ENCODE assay signal across 13 cellular contexts in the genomic region with DNA sequence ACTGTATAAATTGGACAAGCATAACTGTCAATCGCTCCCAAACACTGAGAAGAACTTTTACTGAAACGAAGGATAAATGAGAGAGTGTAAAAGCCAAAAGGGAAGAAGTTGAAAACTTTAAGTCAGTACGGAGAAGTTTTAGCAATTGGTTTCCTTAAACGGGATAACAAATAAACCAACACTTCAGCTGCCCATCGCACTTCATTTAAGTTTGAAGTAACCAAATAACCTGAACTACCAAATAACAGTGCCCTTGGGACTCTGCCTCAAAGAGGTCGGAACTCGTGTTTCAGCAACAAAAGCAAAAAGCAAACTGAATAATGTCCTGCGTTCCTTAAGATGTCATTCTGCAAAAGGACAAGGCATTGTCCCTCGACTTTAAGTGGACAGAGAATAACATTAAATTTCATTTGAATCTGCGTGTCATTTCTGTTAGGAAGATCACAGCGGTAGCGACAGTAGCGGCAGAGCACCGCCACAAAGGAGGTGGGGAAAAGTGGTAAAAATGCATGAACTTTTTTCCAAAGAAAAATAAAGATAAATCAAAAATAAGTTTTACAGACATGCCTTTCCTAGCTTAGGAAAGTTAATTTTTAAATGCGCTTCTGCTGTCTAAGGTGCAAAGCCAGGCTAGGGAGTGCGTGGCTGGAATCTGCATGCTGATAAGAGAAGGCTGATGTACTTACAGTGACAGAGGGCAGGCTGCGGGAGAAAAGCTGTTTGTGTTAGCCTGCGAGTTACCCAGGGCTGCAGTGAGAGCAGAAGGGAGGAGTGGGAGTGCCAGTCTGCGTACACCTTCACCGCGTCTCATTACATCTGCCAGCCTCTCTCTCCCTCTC.
DNase-seq lines count a peak whose midpoint lies in the region; ATAC-seq, FAIRE-seq and TF ChIP-seq lines count a peak whose summit lies in the region.
"Had no signal": no experiment of that assay in that cellular context is flagged by ENCODE, and none has a peak within 500 bp of the region (broad histone marks: within the 10 kb centered on the region; RNA-seq: fewer than 3 reads in every experiment).

No MANE protein-coding gene starts in this region.

- no peak overlapping the region for H3K4me2 ChIP-seq in endothelial cell of umbilical vein (ENCODE audit: insufficient read depth, low read length)

- peaks cover 0 to 96% (median 5%) of the 10 kb centered on the region in 9 donors for H3K27me3 ChIP-seq in heart left ventricle
- peaks cover 48 to 83% of the 10 kb centered on the region in 2 experiments for H3K27me3 ChIP-seq in endothelial cell of umbilical vein (ENCODE audit: control insufficient read depth in 2 of 2, insufficient read depth in 2 of 2, low read length in 2 of 2)

- dilution Hi-C loops in endothelial cell of umbilical vein (cut with MboI; ENCODE audit: extremely low pct_ligation_motif_present, low sequenced_read_pairs): no loop called here

- H3K27ac Mint-ChIP-seq in stimulated activated naive B cell treated with anti-CD40 and anti-IgM and Interleukin-4, amounts not matched to agents 10 μg/mL and 1 μg/mL and 100 μg/mL, for 72 hours: peak overlapping the region; percentile 77
- H3K27ac Mint-ChIP-seq: activated naive CD4-positive, alpha-beta T cell treated with anti-CD3 and anti-CD28 coated beads for 36 hours had no signal

- peak in 1 of 5 donors; percentile 30 for DNase-seq in heart left ventricle
- DNase-seq in cardiac septum (ENCODE audit: low spot score): no peak
- peak; percentile 80 for DNase-seq in NCI-H345 (lab: John Stamatoyannopoulos, UW)
- no peak for DNase-seq in endothelial cell of umbilical vein (ENCODE audit: low read depth, low spot score)
- no peak for DNase-seq in stimulated activated naive B cell treated with anti-CD40 and anti-IgM and Interleukin-4, amounts not matched to agents 10 μg/mL and 1 μg/mL and 100 μg/mL, for 72 hours
- no peak for DNase-seq in SW480 (ENCODE audit: low spot score)
- DNase-seq in NCI-H2081 treated with DMSO at 0.1 percent for 48 hours (lab: John Stamatoyannopoulos, UW): no peak
- DNase-seq in urothelium cell line (ENCODE audit: low spot score): no peak
- DNase-seq: activated CD4-positive, alpha-beta T cell treated with anti-CD3 and anti-CD28 coated beads, Interleukin-2, amount 50 U/mL, for 4 hours; activated naive CD4-positive, alpha-beta T cell treated with anti-CD3 and anti-CD28 coated beads for 36 hours; BE2C; T-helper 2 cell had no signal

- H3K36me3 Mint-ChIP-seq in stimulated activated naive B cell treated with anti-CD40 and anti-IgM and Interleukin-4, amounts not matched to agents 10 μg/mL and 1 μg/mL and 100 μg/mL, for 72 hours: peaks cover under 1 to 5% of the 10 kb centered on the region in 2 donors

- H4K20me1 ChIP-seq in endothelial cell of umbilical vein (replicated peaks; ENCODE audit: control insufficient read depth, extremely low read depth, insufficient read depth, low read length): no peaks in the 10 kb centered on the region

- no peak overlapping the region for H3K9ac ChIP-seq in endothelial cell of umbilical vein (replicated peaks; ENCODE audit: extremely low read depth, insufficient read depth, low read length)

- no peak overlapping the region for H3K27ac ChIP-seq in heart left ventricle
- H3K27ac ChIP-seq in endothelial cell of umbilical vein (ENCODE audit: insufficient read depth, low read depth, low read length): no peak overlapping the region

- POLR2A ChIA-PET in endothelial cell of umbilical vein (lab: Charles Lee): no interaction called here

- H3K4me1 Mint-ChIP-seq in stimulated activated naive B cell treated with anti-CD40 and anti-IgM and Interleukin-4, amounts not matched to agents 10 μg/mL and 1 μg/mL and 100 μg/mL, for 72 hours: peaks cover 18 to 25% of the 10 kb centered on the region in 2 donors

- H3K9me3 ChIP-seq in heart left ventricle (no peaks in the 10 kb centered on the region), endothelial cell of umbilical vein (replicated peaks; ENCODE audit: control insufficient read depth, insufficient read depth, low read length) (no peaks in the 10 kb centered on the region)
- H3K9me3 ChIP-seq: BE2C had no signal

- H3K79me2 ChIP-seq in endothelial cell of umbilical vein (ENCODE audit: control insufficient read depth, insufficient read depth, low read length): no peaks in the 10 kb centered on the region

- H3K4me3 ChIP-seq in heart left ventricle (peak overlapping the region in 7 of 12 donors; percentile 51 to 69 (median 63)), endothelial cell of umbilical vein (replicated peaks in 1 of 3; ENCODE audit: insufficient read depth in 1 of 3, low read depth in 1 of 3, low read length in 3 of 3) (no peak overlapping the region)

- ATAC-seq in heart left ventricle: no peak
- ATAC-seq in stimulated activated naive B cell treated with anti-CD40 and anti-IgM and Interleukin-4, amounts not matched to agents 10 μg/mL and 1 μg/mL and 100 μg/mL, for 72 hours (replicated peaks): no peak

- peak overlapping the region; percentile 11 to 13 for H3K4me3 Mint-ChIP-seq in stimulated activated naive B cell treated with anti-CD40 and anti-IgM and Interleukin-4, amounts not matched to agents 10 μg/mL and 1 μg/mL and 100 μg/mL, for 72 hours
- H3K4me3 Mint-ChIP-seq: activated naive CD4-positive, alpha-beta T cell treated with anti-CD3 and anti-CD28 coated beads for 36 hours had no signal

- CTCF ChIA-PET in endothelial cell of umbilical vein (lab: Charles Lee): interaction anchor here (1.1 to 4.3 kb wide), 4 partner anchors 671 to 962 kb away, joined by 3 to 118 read pairs (median 60); no protein-coding TSS in a partner anchor

- no peak for TF ChIP-seq POLR2A in heart left ventricle (IDR thresholded peaks at IDR 0.05)
- TF ChIP-seq POLR2A in endothelial cell of umbilical vein (IDR thresholded peaks at IDR 0.05; ENCODE audit: low read depth, low read length): no peak

- no peaks in the 10 kb centered on the region for H3K9me1 ChIP-seq in endothelial cell of umbilical vein (replicated peaks; ENCODE audit: control insufficient read depth, extremely low read depth, insufficient read depth, low read length)

- 36 to 47% (median 40%) methylated on average over 21 of the region's 21 CpGs for WGBS in heart left ventricle, 4 donors

- no peaks in the 10 kb centered on the region for H3K36me3 ChIP-seq in heart left ventricle
- H3K36me3 ChIP-seq in endothelial cell of umbilical vein (ENCODE audit: control insufficient read depth in 2 of 2, extremely low read depth in 1 of 2, insufficient read depth in 2 of 2, low read length in 2 of 2): no peaks in the 10 kb centered on the region
- H3K36me3 ChIP-seq: BE2C had no signal

- H3K4me1 ChIP-seq in heart left ventricle (peaks cover 0 to 41% (median 8%) of the 10 kb centered on the region in 12 donors), endothelial cell of umbilical vein (ENCODE audit: control insufficient read depth, extremely low read depth, insufficient read depth, low read length) (peaks cover 23% of the 10 kb centered on the region)
- H3K4me1 ChIP-seq: BE2C had no signal

- peaks cover 13 to 40% of the 10 kb centered on the region in 2 donors for H3K27me3 Mint-ChIP-seq in stimulated activated naive B cell treated with anti-CD40 and anti-IgM and Interleukin-4, amounts not matched to agents 10 μg/mL and 1 μg/mL and 100 μg/mL, for 72 hours

- H3K9me3 Mint-ChIP-seq in stimulated activated naive B cell treated with anti-CD40 and anti-IgM and Interleukin-4, amounts not matched to agents 10 μg/mL and 1 μg/mL and 100 μg/mL, for 72 hours: peaks cover 0 to 3% of the 10 kb centered on the region in 2 donors
- H3K9me3 Mint-ChIP-seq: activated naive CD4-positive, alpha-beta T cell treated with anti-CD3 and anti-CD28 coated beads for 36 hours had no signal

- BruUV-seq in endothelial cell of umbilical vein (replicated peaks; lab: Mats Ljungman, UMichigan): no TSS peak

- FAIRE-seq in endothelial cell of umbilical vein (lab: Jason Lieb, UNC): no peak
- FAIRE-seq in urothelium cell line (lab: Jason Lieb, UNC): no peak
- FAIRE-seq: islet of Langerhans had no signal

- no peak overlapping the region for H2AFZ ChIP-seq in endothelial cell of umbilical vein (ENCODE audit: low read depth, low read length)

- TF ChIP-seq CTCF in heart left ventricle (IDR thresholded peaks at IDR 0.05): no peak
- TF ChIP-seq CTCF in endothelial cell of umbilical vein (IDR thresholded peaks at IDR 0.05; ENCODE audit: extremely low read depth in 1 of 2, insufficient read depth in 1 of 2, low read depth in 1 of 2, low read length in 2 of 2): no peak

- intact Hi-C loops in heart left ventricle (cut with DNase I) (loop anchor here (2.0 to 10.0 kb wide), 15 partner anchors 669 to 1287 kb away; no protein-coding TSS in a partner anchor), cardiac septum (cut with DNase I) (loop anchor here (5.0 kb wide), 4 partner anchors 374 to 1284 kb away; no protein-coding TSS in a partner anchor), endothelial cell of umbilical vein (cut with micrococcal nuclease) (loop anchor here (5.0 kb wide), 2 partner anchors 126 to 1509 kb away; a partner anchor contains a TSS)

TF ChIP-seq in endothelial cell of umbilical vein, 7 proteins besides CTCF, POLR2A, EP300 and RAD21:
- TF ChIP-seq FOS (IDR thresholded peaks at IDR 0.05; ENCODE audit: borderline replicate concordance, insufficient read depth, low read length) (no peak), EZH2 (IDR thresholded peaks at IDR 0.05; ENCODE audit: borderline replicate concordance, low read depth, low read length, severe bottlenecking) (peak; percentile 100), POLR2AphosphoS5 (IDR thresholded peaks at IDR 0.05; ENCODE audit: insufficient read depth, low read depth, low read length) (no peak)
- TF ChIP-seq, protein P1, sequence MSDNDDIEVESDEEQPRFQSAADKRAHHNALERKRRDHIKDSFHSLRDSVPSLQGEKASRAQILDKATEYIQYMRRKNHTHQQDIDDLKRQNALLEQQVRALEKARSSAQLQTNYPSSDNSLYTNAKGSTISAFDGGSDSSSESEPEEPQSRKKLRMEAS (IDR thresholded peaks at IDR 0.05; ENCODE audit: insufficient read depth, insufficient read length): no peak
TF ChIP-seq in endothelial cell of umbilical vein: peak in this region for 1.

Comparison
In these comparisons a context has a peak if more than half of its experiments do, and no peak if none do; other contexts are left out.
1. H3K4me3 ChIP-seq: peak in heart left ventricle (7 of 12); none in endothelial cell of umbilical vein (0 of 3).